ENCODE assay signal across 18 cellular contexts in genomic region chr2:38708900-38709321, GRCh38. TPM values are rescaled to one million over a fixed set of nuclear protein-coding genes. Genes with fewer than 3 reads are reported as not detected.
DNase-seq lines count a peak whose midpoint lies in the region; ATAC-seq, FAIRE-seq and TF ChIP-seq lines count a peak whose summit lies in the region.
"Had no signal": no experiment of that assay in that cellular context is flagged by ENCODE, and none has a peak within 500 bp of the region (broad histone marks: within the 10 kb centered on the region; RNA-seq: fewer than 3 reads in every experiment).

No MANE protein-coding gene starts in this region.

- H3K36me3 Mint-ChIP-seq in activated T-cell treated with anti-CD3 and anti-CD28 coated beads, Interleukin-2, amount 50 U/mL, for 4 hours (ENCODE audit: insufficient read depth) = peaks cover 20% of the 10 kb centered on the region

- no peak overlapping the region for H3K4me3 ChIP-seq in OCI-LY1 (ENCODE audit: low read depth, low read length, poor library complexity, severe bottlenecking)
- H3K4me3 ChIP-seq in K562 = no peak overlapping the region
- no peak overlapping the region for H3K4me3 ChIP-seq in tibial nerve
- H3K4me3 ChIP-seq: esophagus muscularis mucosa, MG63 had no signal

- H3K36me3 ChIP-seq in OCI-LY1 (ENCODE audit: insufficient read depth, low read length) = no peaks in the 10 kb centered on the region
- no peaks in the 10 kb centered on the region for H3K36me3 ChIP-seq in K562 (ENCODE audit: control insufficient read depth, insufficient read depth, low read length)
- peaks cover 0 to 27% (median 0%) of the 10 kb centered on the region in 3 donors for H3K36me3 ChIP-seq in tibial nerve
- H3K36me3 ChIP-seq: MG63 had no signal

- no peak overlapping the region for H3K9ac ChIP-seq in OCI-LY1 (ENCODE audit: low read length)
- no peak overlapping the region; a peak in 1 of 4 replicates for H3K9ac ChIP-seq in K562 (ENCODE audit: insufficient read depth in 1 of 2, low read depth in 2 of 2, low read length in 2 of 2)

- no peaks in the 10 kb centered on the region for H3K79me2 ChIP-seq in OCI-LY1 (ENCODE audit: insufficient read depth, low read length)
- H3K79me2 ChIP-seq in K562 (ENCODE audit: control insufficient read depth, insufficient read depth, low read length) = no peaks in the 10 kb centered on the region

- TF ChIP-seq CTCF in OCI-LY1 (IDR thresholded peaks at IDR 0.05; ENCODE audit: low read length) = no peak
- peak; percentile 18 to 47 (median 38); a peak in 3 of 6 replicates for TF ChIP-seq CTCF in K562 (IDR thresholded peaks at IDR 0.05 in 2 of 3, conservative IDR thresholded peaks at IDR 0.05 in 1 of 3; ENCODE audit: insufficient read depth in 2 of 3, low read depth in 1 of 3, low read length in 3 of 3)
- TF ChIP-seq CTCF in tibial nerve (IDR thresholded peaks at IDR 0.05) = no peak

- in situ Hi-C loops in K562 (cut with MboI) = no loop called here

- intact Hi-C loops in K562 (cut with micrococcal nuclease) = no loop called here

- ATAC-seq in activated T-cell treated with anti-CD3 and anti-CD28 coated beads, Interleukin-2, amount 50 U/mL, for 4 hours = no peak
- peak; percentile 80 for ATAC-seq in K562

- no peak for DNase-seq in activated T-cell treated with anti-CD3 and anti-CD28 coated beads, Interleukin-2, amount 50 U/mL, for 4 hours
- DNase-seq in activated T-cell treated with anti-CD3 and anti-CD28 coated beads for 4 hours (no peak), K562 (ENCODE audit: extremely low read depth in 1 of 4, low spot score in 3 of 4) (peak in 1 of 4 experiments; percentile 29), retina (peak; percentile 16), NCI-H2081 (lab: John Stamatoyannopoulos, UW) (no peak), NCI-H1417 (lab: John Stamatoyannopoulos, UW) (no peak), tibial nerve (ENCODE audit: low spot score in 2 of 2) (no peak)
- DNase-seq: ACHN, glutamatergic neuron, H7, MG63, NCI-H1930, small intestine had no signal

- peaks cover 68% of the 10 kb centered on the region for H3K4me1 Mint-ChIP-seq in activated T-cell treated with anti-CD3 and anti-CD28 coated beads, Interleukin-2, amount 50 U/mL, for 4 hours (ENCODE audit: low read depth)

- H3K4me2 ChIP-seq in OCI-LY1 (ENCODE audit: low read length) = peak overlapping the region; percentile 38; the same call in 1 of the 2 replicates
- no peak overlapping the region for H3K4me2 ChIP-seq in K562 (ENCODE audit: insufficient read depth, low read length)

- 64% methylated on average over 6 of the region's 6 CpGs for WGBS in K562 (ENCODE audit: insufficient coverage, low coverage, missing lambda C conversion rate)
- WGBS in tibial nerve, 2 donors = 81 to 83% methylated on average over 6 of the region's 6 CpGs

- BruUV-seq in K562 (replicated peaks; lab: Mats Ljungman, UMichigan) = no TSS peak

- H4K20me1 ChIP-seq in OCI-LY1 (ENCODE audit: insufficient read depth, low read length) (no peaks in the 10 kb centered on the region), K562 (replicated peaks; ENCODE audit: control insufficient read depth, insufficient read depth, low read length) (no peaks in the 10 kb centered on the region)

- peak; percentile 15 for FAIRE-seq in K562 (lab: Jason Lieb, UNC)
- FAIRE-seq: islet of Langerhans, small intestine had no signal

- TF ChIP-seq POLR2A in K562 (conservative IDR thresholded peaks at IDR 0.05) (no peak), tibial nerve (IDR thresholded peaks at IDR 0.05) (no peak)

- H3K9me3 ChIP-seq in OCI-LY1 (ENCODE audit: low read length) (no peaks in the 10 kb centered on the region), K562 (replicated peaks; ENCODE audit: control insufficient read depth, insufficient read depth, low read depth, low read length) (no peaks in the 10 kb centered on the region), tibial nerve (no peaks in the 10 kb centered on the region)
- H3K9me3 ChIP-seq: esophagus muscularis mucosa, MG63 had no signal

- H3F3A ChIP-seq in OCI-LY1 (ENCODE audit: insufficient read depth, low read length) = no peaks in the 10 kb centered on the region

- H3K27ac ChIP-seq in OCI-LY1 (ENCODE audit: low read depth, low read length, poor library complexity, severe bottlenecking) = no peak overlapping the region
- no peak overlapping the region for H3K27ac ChIP-seq in K562 (ENCODE audit: extremely low read depth, low read depth, low read length)
- no peak overlapping the region for H3K27ac ChIP-seq in tibial nerve
- H3K27ac ChIP-seq: esophagus muscularis mucosa, VCaP had no signal

- POLR2A ChIA-PET in K562 (lab: Yijun Ruan, JAX) = interaction anchor here (0.6 to 0.9 kb wide), 4 partner anchors 10 to 191 kb away, joined by 3 read pairs; partner anchors contain the start of gene SRSF7

- H2AFZ ChIP-seq in OCI-LY1 (ENCODE audit: low read length) = no peak overlapping the region
- H2AFZ ChIP-seq in K562 (ENCODE audit: low read depth, low read length) = 0 out of 2 replicates have a peak overlapping the region, but pooled peaks have one; percentile 16

- peak in 1 of 2 experiments; percentile 35; a peak in 2 of 4 replicates for TF ChIP-seq RAD21 in K562 (CRISPR knock-in tag; conservative IDR thresholded peaks at IDR 0.05 in 1 of 2, IDR thresholded peaks at IDR 0.05 in 1 of 2)

- peak overlapping the region; percentile 70 for H3K4me3 Mint-ChIP-seq in activated T-cell treated with anti-CD3 and anti-CD28 coated beads, Interleukin-2, amount 50 U/mL, for 4 hours
- H3K4me3 Mint-ChIP-seq: memory B cell had no signal

- CTCF ChIA-PET in K562 (lab: Yijun Ruan, JAX; ENCODE audit: low intra/inter-chr PET ratio) = no interaction called here

- H3K27me3 ChIP-seq in OCI-LY1 (ENCODE audit: insufficient read depth, low read length) (no peaks in the 10 kb centered on the region), K562 (ENCODE audit: control insufficient read depth in 2 of 2, insufficient read depth in 2 of 2, low read length in 2 of 2) (no peaks in the 10 kb centered on the region), tibial nerve (no peaks in the 10 kb centered on the region)
- H3K27me3 ChIP-seq: esophagus muscularis mucosa, MG63 had no signal

- H3K9me2 ChIP-seq in OCI-LY1 (ENCODE audit: low read depth, low read length) = no peaks in the 10 kb centered on the region

- peaks cover 4% of the 10 kb centered on the region for H3K9me3 Mint-ChIP-seq in activated T-cell treated with anti-CD3 and anti-CD28 coated beads, Interleukin-2, amount 50 U/mL, for 4 hours

- H3K27me3 Mint-ChIP-seq in activated T-cell treated with anti-CD3 and anti-CD28 coated beads, Interleukin-2, amount 50 U/mL, for 4 hours (ENCODE audit: low read depth) = no peaks in the 10 kb centered on the region
- H3K27me3 Mint-ChIP-seq: memory B cell had no signal

- H3K9me1 ChIP-seq in K562 (ENCODE audit: control insufficient read depth, insufficient read depth, low read length) = no peaks in the 10 kb centered on the region

- H3K4me1 ChIP-seq in OCI-LY1 (ENCODE audit: insufficient read depth, low read length, severe bottlenecking) = peaks cover 19% of the 10 kb centered on the region
- H3K4me1 ChIP-seq in K562 (replicated peaks in 1 of 2; ENCODE audit: control insufficient read depth in 2 of 2, insufficient read depth in 2 of 2, low read length in 2 of 2) = peaks cover 6% of the 10 kb centered on the region in 2 experiments; a peak in 3 of 5 replicates
- no peaks in the 10 kb centered on the region for H3K4me1 ChIP-seq in tibial nerve
- H3K4me1 ChIP-seq: esophagus muscularis mucosa had no signal

- TF ChIP-seq EP300 in K562 (IDR thresholded peaks at IDR 0.05; ENCODE audit: low read length) (no peak), tibial nerve (IDR thresholded peaks at IDR 0.05) (no peak)

RNA-seq across cellular contexts. Expression of gene SRSF7, which starts 42.2 kb away (rescaled TPM):
- total RNA-seq in activated T-cell treated with anti-CD3 and anti-CD28 coated beads, Interleukin-2, amount 50 U/mL, for 4 hours = 100 to 1,000 TPM; 431 to 454 (median 451) TPM
- 208 and 463 TPM in 2 replicates for total RNA-seq in K562 (2011; cell fraction: chromatin; rRNA removed; ENCODE audit: low replicate concordance)
- 149 and 153 TPM in 2 replicates for total RNA-seq in K562 (2011; cell fraction: nucleolus; rRNA removed)
- total RNA-seq in K562 (2011; cell fraction: nucleoplasm; rRNA removed) = 214 TPM in 2 replicates
- total RNA-seq in K562 (2014; rRNA removed) (219 and 241 TPM in 2 replicates), K562 (2014; rRNA removed; fragmentation: Illumina TruSeq; extraction: Trizol) (336 and 371 TPM in 2 replicates), K562 (2015; rRNA removed; fragmentation: Illumina TruSeq; extraction: Trizol) (393 and 420 TPM in 2 replicates), K562 (2021) (293 and 315 TPM in 2 replicates), tibial nerve (10 to 100 TPM; 62.6 to 85.5 (median 80.9) TPM)
- polyA plus RNA-seq in K562 (2011; rRNA removed) (519 and 726 TPM in 2 replicates), K562 (2014; fragmentation: Illumina TruSeq; extraction: Trizol) (316 and 323 TPM in 2 replicates), K562 (2014; fragmentation: Nextera tagmentation; extraction: Ambion mirVana) (100 to 1,000 TPM; 696 to 706 TPM), K562 (2014; rRNA removed) (375 and 380 TPM in 2 replicates)
- polyA plus RNA-seq in K562 (2011; cell fraction: cytosol; rRNA removed) = 154 and 268 TPM in 2 replicates
- polyA plus RNA-seq in K562 (2011; cell fraction: nucleus; rRNA removed) = 495 and 660 TPM in 2 replicates
- polyA plus RNA-seq in K562 (2012) = 248 and 386 TPM in 2 replicates
- 547 and 760 TPM in 2 replicates for polyA minus RNA-seq in K562 (2011; rRNA and poly(A)+ RNA removed)
- 130 and 176 TPM in 2 replicates for polyA minus RNA-seq in K562 (2011; cell fraction: cytosol; rRNA and poly(A)+ RNA removed)
- polyA minus RNA-seq in K562 (2011; cell fraction: nucleus; rRNA and poly(A)+ RNA removed) = 174 and 299 TPM in 2 replicates

RNA-seq across cellular contexts. Expression of gene GALM, which starts 43.0 kb away (rescaled TPM):
- 10 to 100 TPM; 35.2 to 77.9 (median 58.8) TPM for total RNA-seq in activated T-cell treated with anti-CD3 and anti-CD28 coated beads, Interleukin-2, amount 50 U/mL, for 4 hours
- 19.3 and 29.1 TPM in 2 replicates for total RNA-seq in K562 (2011; cell fraction: chromatin; rRNA removed; ENCODE audit: low replicate concordance)
- total RNA-seq in K562 (2011; cell fraction: nucleolus; rRNA removed) = 22.4 and 22.5 TPM in 2 replicates
- 13.8 and 21.6 TPM in 2 replicates for total RNA-seq in K562 (2011; cell fraction: nucleoplasm; rRNA removed)
- total RNA-seq in K562 (2014; rRNA removed) (21.8 and 27.9 TPM in 2 replicates), K562 (2014; rRNA removed; fragmentation: Illumina TruSeq; extraction: Trizol) (26.3 and 27.3 TPM in 2 replicates), K562 (2015; rRNA removed; fragmentation: Illumina TruSeq; extraction: Trizol) (22.1 and 23.9 TPM in 2 replicates), K562 (2021) (21.8 and 22.7 TPM in 2 replicates), tibial nerve (10 to 100 TPM; 20.7 to 57.9 (median 34.2) TPM)
- polyA plus RNA-seq in K562 (2011; rRNA removed) (36.8 and 43.6 TPM in 2 replicates), K562 (2014; fragmentation: Illumina TruSeq; extraction: Trizol) (32.7 and 33.4 TPM in 2 replicates), K562 (2014; fragmentation: Nextera tagmentation; extraction: Ambion mirVana) (10 to 100 TPM; 38.0 to 51.7 TPM), K562 (2014; rRNA removed) (23.3 and 24.3 TPM in 2 replicates)
- 23.9 and 46.7 TPM in 2 replicates for polyA plus RNA-seq in K562 (2011; cell fraction: cytosol; rRNA removed)
- 10.8 and 14.1 TPM in 2 replicates for polyA plus RNA-seq in K562 (2011; cell fraction: nucleus; rRNA removed)
- 14.1 and 59.1 TPM in 2 replicates for polyA plus RNA-seq in K562 (2012)
- 38.4 and 42.7 TPM in 2 replicates for polyA minus RNA-seq in K562 (2011; rRNA and poly(A)+ RNA removed)
- polyA minus RNA-seq in K562 (2011; cell fraction: cytosol; rRNA and poly(A)+ RNA removed) = 21.8 and 25.5 TPM in 2 replicates
- polyA minus RNA-seq in K562 (2011; cell fraction: nucleus; rRNA and poly(A)+ RNA removed) = 20.1 and 28.8 TPM in 2 replicates

Comparison
In these comparisons a context has a peak if more than half of its experiments do, and no peak if none do; other contexts are left out.
1. CTCF ChIP-seq: peak in K562 (3 of 3); none in OCI-LY1 (single experiment) and tibial nerve (0 of 5).